In genomic region chr6:108250240-108250866, GRCh38 we compare ENCODE assay signal across 11 cellular contexts. TPM values are rescaled to one million over a fixed set of nuclear protein-coding genes. Genes with fewer than 3 reads are reported as not detected.
DNase-seq lines count a peak whose midpoint lies in the region; TF ChIP-seq lines count a peak whose summit lies in the region.
"Had no signal": no experiment of that assay in that cellular context is flagged by ENCODE, and none has a peak within 500 bp of the region (broad histone marks: within the 10 kb centered on the region; RNA-seq: fewer than 3 reads in every experiment).

No MANE protein-coding gene starts in this region.

- in situ Hi-C loops in GM23248 (cut with MboI), result no loop called here

- no peaks in the 10 kb centered on the region for H3F3A ChIP-seq in GM23248 (ENCODE audit: insufficient read depth)

- no peaks in the 10 kb centered on the region for H3K27me3 ChIP-seq in GM23248 (replicated peaks; ENCODE audit: insufficient read depth)
- no peaks in the 10 kb centered on the region for H3K27me3 ChIP-seq in CD8-positive, alpha-beta memory T cell (ENCODE audit: insufficient read depth, low read length, poor library complexity, severe bottlenecking)

- H3K4me3 Mint-ChIP-seq in CD8-positive, alpha-beta memory T cell, result no peak overlapping the region

- CTCF ChIA-PET in CD8-positive, alpha-beta memory T cell (lab: Charles Lee), result interaction anchor here (1.6 kb wide), 1 partner anchor 35 kb away, joined by 3 read pairs; no protein-coding TSS in a partner anchor

- peaks cover 99% of the 10 kb centered on the region for H3K79me2 ChIP-seq in GM23248 (ENCODE audit: insufficient read depth)

- no peaks in the 10 kb centered on the region for H3K9me3 ChIP-seq in GM23248 (ENCODE audit: low read depth)
- no peaks in the 10 kb centered on the region for H3K9me3 ChIP-seq in CD8-positive, alpha-beta memory T cell (ENCODE audit: low read length)

- H3K4me1 Mint-ChIP-seq in CD8-positive, alpha-beta memory T cell, result peaks cover 47 to 78% (median 74%) of the 10 kb centered on the region in 3 donors

- no peaks in the 10 kb centered on the region for H3K4me1 ChIP-seq in GM23248 (ENCODE audit: insufficient read depth)
- H3K4me1 ChIP-seq in CD8-positive, alpha-beta memory T cell (ENCODE audit: insufficient read depth, low read length), result peaks cover 14% of the 10 kb centered on the region

- no peaks in the 10 kb centered on the region for H3K9me2 ChIP-seq in GM23248 (ENCODE audit: insufficient read depth)

- no peaks in the 10 kb centered on the region; the same call in 1 of the 2 replicates for H3K36me3 ChIP-seq in GM23248 (ENCODE audit: low read depth)
- no peaks in the 10 kb centered on the region for H3K36me3 ChIP-seq in CD8-positive, alpha-beta memory T cell (ENCODE audit: insufficient read depth, low read length)

- TF ChIP-seq CTCF in C4-2B (conservative IDR thresholded peaks at IDR 0.05) (peak; percentile 20), fibroblast of the aortic adventitia (IDR thresholded peaks at IDR 0.05; ENCODE audit: insufficient read depth, low read length) (peak; percentile 39)

- H3K27ac ChIP-seq in C4-2B (no peak overlapping the region), GM23248 (no peak overlapping the region), caudate nucleus (ENCODE audit: low read depth, low read length) (no peak overlapping the region)
- H3K27ac ChIP-seq in CD8-positive, alpha-beta memory T cell (ENCODE audit: low read depth, low read length), result no peak overlapping the region

- peaks cover 6 to 46% (median 11%) of the 10 kb centered on the region in 3 donors for H3K36me3 Mint-ChIP-seq in CD8-positive, alpha-beta memory T cell

- WGBS in GM23248 (ENCODE audit: low coverage in 1 of 2, low lambda C conversion rate in 2 of 2, missing lambda C conversion rate in 2 of 2), 2 experiments, result 91 to 95% methylated on average over 2 of the region's 2 CpGs

- no peak overlapping the region for H3K9ac ChIP-seq in GM23248

- no peak overlapping the region for H2AFZ ChIP-seq in GM23248

- H3K27me3 Mint-ChIP-seq in CD8-positive, alpha-beta memory T cell, result no peaks in the 10 kb centered on the region
- H3K27me3 Mint-ChIP-seq: brain had no signal

- H3K4me2 ChIP-seq in GM23248 (ENCODE audit: unreplicated experiment), result no peak overlapping the region

- H3K27ac Mint-ChIP-seq in CD8-positive, alpha-beta memory T cell, result peak overlapping the region in 2 of 8 donors; percentile 16 to 28

- POLR2A ChIA-PET in CD8-positive, alpha-beta memory T cell (lab: Charles Lee), result interaction anchor here (1.8 kb wide), 1 partner anchor 10 kb away, joined by 6 read pairs; the partner anchor contains the start of gene SNX3

- peaks cover 25% of the 10 kb centered on the region; the same call in 1 of the 2 replicates for H4K20me1 ChIP-seq in GM23248 (ENCODE audit: insufficient read depth)

- peak; percentile 29 for DNase-seq in GM23248
- DNase-seq in RPMI7951 (ENCODE audit: low read depth), result peak; percentile 13
- peak; percentile 35 for DNase-seq in fibroblast of the aortic adventitia (ENCODE audit: low read depth)
- no peak for DNase-seq in mesenteric fat pad (ENCODE audit: low spot score)
- DNase-seq in globus pallidus (ENCODE audit: low spot score), result no peak
- no peak for DNase-seq in caudate nucleus (lab: John Stamatoyannopoulos, UW)
- no peak for DNase-seq in CD8-positive, alpha-beta memory T cell
- DNase-seq: activated CD4-positive, CD25-positive, alpha-beta regulatory T cell; NCI-H187 treated with DMSO at 0.1 percent for 48 hours had no signal

- no peak overlapping the region for H3K4me3 ChIP-seq in GM23248
- no peak overlapping the region for H3K4me3 ChIP-seq in fibroblast of the aortic adventitia (ENCODE audit: low read depth, low read length)
- H3K4me3 ChIP-seq in CD8-positive, alpha-beta memory T cell (ENCODE audit: low read length), result no peak overlapping the region

- H3K9me3 Mint-ChIP-seq in CD8-positive, alpha-beta memory T cell, result peaks cover 0 to 6% (median 0%) of the 10 kb centered on the region in 5 donors

RNA-seq across cellular contexts. Expression of gene SNX3, which starts 10.5 kb away (rescaled TPM):
- 234 and 236 TPM in 2 replicates for total RNA-seq in GM23248 (2014; rRNA removed; shearing (Covaris generic))
- polyA plus RNA-seq in GM23248 (2016; fragmentation: Nextera tagmentation; extraction: Ambion mirVana), result 403 and 420 TPM in 2 replicates
- total RNA-seq in RPMI7951 (2014; rRNA removed; shearing (Covaris generic)), result 284 and 359 TPM in 2 replicates
- total RNA-seq in fibroblast of the aortic adventitia (ENCODE audit: low replicate concordance), result 165 and 266 TPM in 2 replicates
- total RNA-seq in mesenteric fat pad, result 235 TPM
- total RNA-seq in CD8-positive, alpha-beta memory T cell, result 10 to 100 TPM; 75.8 to 76.4 TPM
- 192 TPM for polyA plus RNA-seq in CD8-positive, alpha-beta memory T cell

RNA-seq across cellular contexts. Expression of gene AFG1L, which starts 44.5 kb away (rescaled TPM):
- 0.38 and 1.2 TPM in 2 replicates for total RNA-seq in GM23248 (2014; rRNA removed; shearing (Covaris generic))
- polyA plus RNA-seq in GM23248 (2016; fragmentation: Nextera tagmentation; extraction: Ambion mirVana), result 3.5 and 4.1 TPM in 2 replicates
- 4.0 and 4.4 TPM in 2 replicates for total RNA-seq in RPMI7951 (2014; rRNA removed; shearing (Covaris generic))
- total RNA-seq in fibroblast of the aortic adventitia (ENCODE audit: low replicate concordance) (3.7 and 6.0 TPM in 2 replicates), mesenteric fat pad (7.0 TPM)
- 1 to 10 TPM; 4.4 to 5.3 TPM for total RNA-seq in CD8-positive, alpha-beta memory T cell
- polyA plus RNA-seq in CD8-positive, alpha-beta memory T cell, result 4.4 TPM

Comparison
In these comparisons a context has a peak if more than half of its experiments do, and no peak if none do; other contexts are left out.
1. DNase-seq: peak in GM23248 (single experiment), RPMI7951 (single experiment) and fibroblast of the aortic adventitia (single experiment); none in mesenteric fat pad (single experiment), globus pallidus (single experiment), caudate nucleus (0 of 61) and CD8-positive, alpha-beta memory T cell (0 of 5).